In the genomic region with DNA sequence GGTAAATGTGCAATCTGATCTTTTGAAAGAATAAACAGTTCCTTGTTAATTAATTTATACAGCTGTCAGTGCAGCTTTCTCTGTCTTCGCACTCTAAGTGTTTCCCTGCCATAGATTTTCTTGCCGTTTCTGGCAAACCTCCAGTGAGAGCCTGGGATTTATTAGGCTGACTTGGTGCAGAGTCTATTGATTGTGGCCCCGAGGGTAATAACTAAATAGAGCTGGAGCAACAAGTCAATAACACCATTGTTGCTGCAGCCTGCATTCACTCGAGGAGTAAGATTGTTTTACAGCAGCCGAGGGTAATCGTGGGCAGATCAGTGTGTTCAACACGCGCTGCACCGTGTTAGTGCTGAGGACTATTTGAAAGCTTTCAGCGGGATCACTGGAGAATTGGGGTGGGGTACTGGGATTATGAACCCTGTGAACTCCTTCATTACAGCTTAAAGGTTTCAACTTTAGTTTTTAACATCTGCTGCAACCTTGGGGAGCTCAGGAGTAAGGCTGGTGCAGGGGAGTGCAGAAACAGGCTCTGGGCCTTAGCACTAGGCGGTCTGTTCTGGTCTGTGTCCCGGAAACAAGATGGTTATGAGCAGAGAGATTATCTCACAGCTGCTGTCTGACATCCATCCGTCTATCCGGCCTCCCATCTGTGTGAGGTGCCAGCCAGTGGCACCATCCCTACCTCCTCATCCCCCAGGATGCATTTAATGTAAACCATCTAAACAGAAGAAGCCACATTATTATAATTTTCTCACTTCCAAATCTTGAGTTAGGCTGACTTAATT, we compare ENCODE assay signal across 1 cellular context.
TF ChIP-seq lines count a peak whose summit lies in the region.

No MANE protein-coding gene starts in this region.

TF ChIP-seq in H1, 55 proteins besides CTCF, POLR2A, EP300 and RAD21 (continued from another document):
- TF ChIP-seq, protein P1, sequence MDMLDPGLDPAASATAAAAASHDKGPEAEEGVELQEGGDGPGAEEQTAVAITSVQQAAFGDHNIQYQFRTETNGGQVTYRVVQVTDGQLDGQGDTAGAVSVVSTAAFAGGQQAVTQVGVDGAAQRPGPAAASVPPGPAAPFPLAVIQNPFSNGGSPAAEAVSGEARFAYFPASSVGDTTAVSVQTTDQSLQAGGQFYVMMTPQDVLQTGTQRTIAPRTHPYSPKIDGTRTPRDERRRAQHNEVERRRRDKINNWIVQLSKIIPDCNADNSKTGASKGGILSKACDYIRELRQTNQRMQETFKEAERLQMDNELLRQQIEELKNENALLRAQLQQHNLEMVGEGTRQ (IDR thresholded peaks at IDR 0.05; ENCODE audit: low read length): no peak
- TF ChIP-seq HDAC6 (IDR thresholded peaks at IDR 0.05; ENCODE audit: low read depth, low read length) (no peak), TAF7 (optimal IDR thresholded peaks at IDR 0.05; ENCODE audit: borderline replicate concordance, low read depth, low read length) (no peak), SRF (IDR thresholded peaks at IDR 0.05; ENCODE audit: low read depth, low read length) (no peak), SP2 (IDR thresholded peaks at IDR 0.05; ENCODE audit: low read length) (no peak), CEBPB (IDR thresholded peaks at IDR 0.05; ENCODE audit: low read depth, low read length) (no peak)
- TF ChIP-seq, protein P2, sequence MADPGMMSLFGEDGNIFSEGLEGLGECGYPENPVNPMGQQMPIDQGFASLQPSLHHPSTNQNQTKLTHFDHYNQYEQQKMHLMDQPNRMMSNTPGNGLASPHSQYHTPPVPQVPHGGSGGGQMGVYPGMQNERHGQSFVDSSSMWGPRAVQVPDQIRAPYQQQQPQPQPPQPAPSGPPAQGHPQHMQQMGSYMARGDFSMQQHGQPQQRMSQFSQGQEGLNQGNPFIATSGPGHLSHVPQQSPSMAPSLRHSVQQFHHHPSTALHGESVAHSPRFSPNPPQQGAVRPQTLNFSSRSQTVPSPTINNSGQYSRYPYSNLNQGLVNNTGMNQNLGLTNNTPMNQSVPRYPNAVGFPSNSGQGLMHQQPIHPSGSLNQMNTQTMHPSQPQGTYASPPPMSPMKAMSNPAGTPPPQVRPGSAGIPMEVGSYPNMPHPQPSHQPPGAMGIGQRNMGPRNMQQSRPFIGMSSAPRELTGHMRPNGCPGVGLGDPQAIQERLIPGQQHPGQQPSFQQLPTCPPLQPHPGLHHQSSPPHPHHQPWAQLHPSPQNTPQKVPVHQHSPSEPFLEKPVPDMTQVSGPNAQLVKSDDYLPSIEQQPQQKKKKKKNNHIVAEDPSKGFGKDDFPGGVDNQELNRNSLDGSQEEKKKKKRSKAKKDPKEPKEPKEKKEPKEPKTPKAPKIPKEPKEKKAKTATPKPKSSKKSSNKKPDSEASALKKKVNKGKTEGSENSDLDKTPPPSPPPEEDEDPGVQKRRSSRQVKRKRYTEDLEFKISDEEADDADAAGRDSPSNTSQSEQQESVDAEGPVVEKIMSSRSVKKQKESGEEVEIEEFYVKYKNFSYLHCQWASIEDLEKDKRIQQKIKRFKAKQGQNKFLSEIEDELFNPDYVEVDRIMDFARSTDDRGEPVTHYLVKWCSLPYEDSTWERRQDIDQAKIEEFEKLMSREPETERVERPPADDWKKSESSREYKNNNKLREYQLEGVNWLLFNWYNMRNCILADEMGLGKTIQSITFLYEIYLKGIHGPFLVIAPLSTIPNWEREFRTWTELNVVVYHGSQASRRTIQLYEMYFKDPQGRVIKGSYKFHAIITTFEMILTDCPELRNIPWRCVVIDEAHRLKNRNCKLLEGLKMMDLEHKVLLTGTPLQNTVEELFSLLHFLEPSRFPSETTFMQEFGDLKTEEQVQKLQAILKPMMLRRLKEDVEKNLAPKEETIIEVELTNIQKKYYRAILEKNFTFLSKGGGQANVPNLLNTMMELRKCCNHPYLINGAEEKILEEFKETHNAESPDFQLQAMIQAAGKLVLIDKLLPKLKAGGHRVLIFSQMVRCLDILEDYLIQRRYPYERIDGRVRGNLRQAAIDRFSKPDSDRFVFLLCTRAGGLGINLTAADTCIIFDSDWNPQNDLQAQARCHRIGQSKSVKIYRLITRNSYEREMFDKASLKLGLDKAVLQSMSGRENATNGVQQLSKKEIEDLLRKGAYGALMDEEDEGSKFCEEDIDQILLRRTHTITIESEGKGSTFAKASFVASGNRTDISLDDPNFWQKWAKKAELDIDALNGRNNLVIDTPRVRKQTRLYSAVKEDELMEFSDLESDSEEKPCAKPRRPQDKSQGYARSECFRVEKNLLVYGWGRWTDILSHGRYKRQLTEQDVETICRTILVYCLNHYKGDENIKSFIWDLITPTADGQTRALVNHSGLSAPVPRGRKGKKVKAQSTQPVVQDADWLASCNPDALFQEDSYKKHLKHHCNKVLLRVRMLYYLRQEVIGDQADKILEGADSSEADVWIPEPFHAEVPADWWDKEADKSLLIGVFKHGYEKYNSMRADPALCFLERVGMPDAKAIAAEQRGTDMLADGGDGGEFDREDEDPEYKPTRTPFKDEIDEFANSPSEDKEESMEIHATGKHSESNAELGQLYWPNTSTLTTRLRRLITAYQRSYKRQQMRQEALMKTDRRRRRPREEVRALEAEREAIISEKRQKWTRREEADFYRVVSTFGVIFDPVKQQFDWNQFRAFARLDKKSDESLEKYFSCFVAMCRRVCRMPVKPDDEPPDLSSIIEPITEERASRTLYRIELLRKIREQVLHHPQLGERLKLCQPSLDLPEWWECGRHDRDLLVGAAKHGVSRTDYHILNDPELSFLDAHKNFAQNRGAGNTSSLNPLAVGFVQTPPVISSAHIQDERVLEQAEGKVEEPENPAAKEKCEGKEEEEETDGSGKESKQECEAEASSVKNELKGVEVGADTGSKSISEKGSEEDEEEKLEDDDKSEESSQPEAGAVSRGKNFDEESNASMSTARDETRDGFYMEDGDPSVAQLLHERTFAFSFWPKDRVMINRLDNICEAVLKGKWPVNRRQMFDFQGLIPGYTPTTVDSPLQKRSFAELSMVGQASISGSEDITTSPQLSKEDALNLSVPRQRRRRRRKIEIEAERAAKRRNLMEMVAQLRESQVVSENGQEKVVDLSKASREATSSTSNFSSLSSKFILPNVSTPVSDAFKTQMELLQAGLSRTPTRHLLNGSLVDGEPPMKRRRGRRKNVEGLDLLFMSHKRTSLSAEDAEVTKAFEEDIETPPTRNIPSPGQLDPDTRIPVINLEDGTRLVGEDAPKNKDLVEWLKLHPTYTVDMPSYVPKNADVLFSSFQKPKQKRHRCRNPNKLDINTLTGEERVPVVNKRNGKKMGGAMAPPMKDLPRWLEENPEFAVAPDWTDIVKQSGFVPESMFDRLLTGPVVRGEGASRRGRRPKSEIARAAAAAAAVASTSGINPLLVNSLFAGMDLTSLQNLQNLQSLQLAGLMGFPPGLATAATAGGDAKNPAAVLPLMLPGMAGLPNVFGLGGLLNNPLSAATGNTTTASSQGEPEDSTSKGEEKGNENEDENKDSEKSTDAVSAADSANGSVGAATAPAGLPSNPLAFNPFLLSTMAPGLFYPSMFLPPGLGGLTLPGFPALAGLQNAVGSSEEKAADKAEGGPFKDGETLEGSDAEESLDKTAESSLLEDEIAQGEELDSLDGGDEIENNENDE (IDR thresholded peaks at IDR 0.05; ENCODE audit: insufficient replicate concordance, low read length): no peak
